16 cellular contexts compared by ENCODE assay signal in the genomic region with DNA sequence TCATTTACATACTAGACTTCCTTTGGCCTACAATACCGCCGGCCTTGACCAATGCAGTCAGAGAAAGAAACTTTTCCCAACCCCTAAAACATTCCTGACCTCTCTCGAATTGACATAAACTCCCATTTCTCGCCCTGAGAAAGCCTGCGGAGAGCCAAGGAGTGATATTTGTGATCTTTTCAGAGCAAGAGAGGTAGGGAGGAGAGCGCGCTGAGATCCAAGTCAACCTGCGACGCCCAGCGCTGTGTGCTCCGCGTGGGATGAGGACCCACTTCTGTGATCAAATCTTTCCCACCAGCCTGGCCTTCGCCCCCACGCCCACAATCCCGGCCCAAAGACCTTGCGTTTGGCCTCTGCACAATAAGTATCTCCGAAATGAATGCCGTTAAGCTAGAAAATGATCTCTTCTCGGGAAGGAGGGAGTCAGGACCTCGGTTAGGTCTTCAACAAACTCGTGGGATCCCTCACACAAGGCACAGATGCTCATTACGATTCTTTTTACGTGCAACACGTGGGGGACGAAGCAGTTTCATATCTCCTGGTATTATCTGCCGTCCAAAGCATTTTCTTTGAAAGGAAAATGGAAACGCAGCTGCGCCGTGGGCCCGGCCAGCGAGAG. TPM values are rescaled to one million over a fixed set of nuclear protein-coding genes. Genes with fewer than 3 reads are reported as not detected.
DNase-seq lines count a peak whose midpoint lies in the region; ATAC-seq and TF ChIP-seq lines count a peak whose summit lies in the region.
"Had no signal": no experiment of that assay in that cellular context is flagged by ENCODE, and none has a peak within 500 bp of the region (broad histone marks: within the 10 kb centered on the region; RNA-seq: fewer than 3 reads in every experiment).

No MANE protein-coding gene starts in this region.

- 85% methylated on average over 8 of the region's 31 CpGs; no CpG with 5 or more reads in 1 of the 2 donors for WGBS in gastroesophageal sphincter (ENCODE audit: low coverage in 1 of 2), 2 donors
- 50% methylated on average over 30 to 31 of the region's 31 CpGs for WGBS in testis, 2 donors

- no peak for ATAC-seq in gastroesophageal sphincter
- ATAC-seq in HG03457 (IDR thresholded peaks at IDR 0.05; ENCODE audit: unreplicated experiment) = no peak
- no peak for ATAC-seq in activated CD8-positive, alpha-beta memory T cell treated with anti-CD3 and anti-CD28 coated beads, Interleukin-2, amount 10 ng/mL, durations not matched to agents 7 days and 5 days
- ATAC-seq: CD8-positive, alpha-beta T cell had no signal

- intact Hi-C loops in ascending aorta (cut with DNase I) = loop anchor here (10.0 kb wide), 3 partner anchors 228 to 1012 kb away; a partner anchor contains a TSS
- intact Hi-C loops in testis (cut with DNase I; ENCODE audit: low total_unique reads) = no loop called here

- H2AFZ ChIP-seq in neural cell (ENCODE audit: low read depth, low read length) = no peak overlapping the region

- no peak overlapping the region for H3K4me2 ChIP-seq in neural cell (ENCODE audit: low read length)

- no peak overlapping the region for H3K27ac Mint-ChIP-seq in activated CD8-positive, alpha-beta memory T cell treated with anti-CD3 and anti-CD28 coated beads, Interleukin-2, amount 10 ng/mL, durations not matched to agents 7 days and 5 days
- H3K27ac Mint-ChIP-seq: CD8-positive, alpha-beta T cell; stimulated activated naive CD8-positive, alpha-beta T cell treated with anti-CD3 and anti-CD28 coated beads, Interleukin-15, amount 100 ng/mL, for 72 hours; T-helper 1 cell treated with Interleukin-12 subunit alpha and Interleukin-12 subunit beta and Interleukin-4 antibody, amounts not matched to agents 30 μg/mL and 1 μg/mL, for 36 hours had no signal

- CTCF ChIA-PET in activated CD8-positive, alpha-beta memory T cell treated with anti-CD3 and anti-CD28 coated beads, Interleukin-2, amount 10 ng/mL, durations not matched to agents 7 days and 5 days (lab: Charles Lee) = no interaction called here

- no peaks in the 10 kb centered on the region for H3F3A ChIP-seq in neural cell (ENCODE audit: insufficient read depth, low read length, poor library complexity, severe bottlenecking)

- H3K9me3 ChIP-seq in ascending aorta = no peaks in the 10 kb centered on the region
- H3K9me3 ChIP-seq in gastroesophageal sphincter = no peaks in the 10 kb centered on the region
- H3K9me3 ChIP-seq in neural cell (ENCODE audit: low read length) = no peaks in the 10 kb centered on the region
- H3K9me3 ChIP-seq in testis = no peaks in the 10 kb centered on the region
- no peaks in the 10 kb centered on the region for H3K9me3 ChIP-seq in SJCRH30 (replicated peaks)
- H3K9me3 ChIP-seq: prostate gland had no signal

- H3K36me3 ChIP-seq in ascending aorta (no peaks in the 10 kb centered on the region), gastroesophageal sphincter (no peaks in the 10 kb centered on the region), neural cell (ENCODE audit: insufficient read depth, low read length) (no peaks in the 10 kb centered on the region), testis (ENCODE audit: low read depth, missing control alignments) (no peaks in the 10 kb centered on the region), SJCRH30 (no peaks in the 10 kb centered on the region)
- H3K36me3 ChIP-seq: prostate gland had no signal

- TF ChIP-seq RAD21 in neural cell (conservative IDR thresholded peaks at IDR 0.05) = no peak

- H3K36me3 Mint-ChIP-seq in activated CD8-positive, alpha-beta memory T cell treated with anti-CD3 and anti-CD28 coated beads, Interleukin-2, amount 10 ng/mL, durations not matched to agents 7 days and 5 days = peaks cover 3% of the 10 kb centered on the region
- H3K36me3 Mint-ChIP-seq: CD8-positive, alpha-beta T cell had no signal

- peaks cover 3% of the 10 kb centered on the region for H3K4me1 Mint-ChIP-seq in activated CD8-positive, alpha-beta memory T cell treated with anti-CD3 and anti-CD28 coated beads, Interleukin-2, amount 10 ng/mL, durations not matched to agents 7 days and 5 days

- H3K4me3 ChIP-seq in ascending aorta (peak overlapping the region; percentile 55 to 70), gastroesophageal sphincter (peak overlapping the region; percentile 55 to 68), neural cell (ENCODE audit: low read length) (peak overlapping the region; percentile 84), testis (peak overlapping the region; percentile 42 to 54), SJCRH30 (no peak overlapping the region)

- no peak overlapping the region for H3K4me3 Mint-ChIP-seq in activated CD8-positive, alpha-beta memory T cell treated with anti-CD3 and anti-CD28 coated beads, Interleukin-2, amount 10 ng/mL, durations not matched to agents 7 days and 5 days
- H3K4me3 Mint-ChIP-seq: CD8-positive, alpha-beta T cell; stimulated activated naive CD8-positive, alpha-beta T cell treated with anti-CD3 and anti-CD28 coated beads, Interleukin-15, amount 100 ng/mL, for 72 hours; T-helper 1 cell treated with Interleukin-12 subunit alpha and Interleukin-12 subunit beta and Interleukin-4 antibody, amounts not matched to agents 30 μg/mL and 1 μg/mL, for 36 hours had no signal

- H3K27me3 ChIP-seq in ascending aorta (no peaks in the 10 kb centered on the region), gastroesophageal sphincter (peaks cover 32% of the 10 kb centered on the region), neural cell (ENCODE audit: insufficient read depth, low read depth, low read length) (peaks cover 64% of the 10 kb centered on the region), testis (no peaks in the 10 kb centered on the region), SJCRH30 (no peaks in the 10 kb centered on the region)

- TF ChIP-seq EP300 in gastroesophageal sphincter (IDR thresholded peaks at IDR 0.05) (no peak), neural cell (conservative IDR thresholded peaks at IDR 0.05; ENCODE audit: poor library complexity, severe bottlenecking) (no peak)

- peaks cover 1% of the 10 kb centered on the region for H3K9me3 Mint-ChIP-seq in activated CD8-positive, alpha-beta memory T cell treated with anti-CD3 and anti-CD28 coated beads, Interleukin-2, amount 10 ng/mL, durations not matched to agents 7 days and 5 days (ENCODE audit: low read depth)
- H3K9me3 Mint-ChIP-seq: CD8-positive, alpha-beta T cell; stimulated activated naive CD8-positive, alpha-beta T cell treated with anti-CD3 and anti-CD28 coated beads, Interleukin-15, amount 100 ng/mL, for 72 hours; T-helper 1 cell treated with Interleukin-12 subunit alpha and Interleukin-12 subunit beta and Interleukin-4 antibody, amounts not matched to agents 30 μg/mL and 1 μg/mL, for 36 hours had no signal

- no peak for TF ChIP-seq POLR2A in gastroesophageal sphincter (IDR thresholded peaks at IDR 0.05)
- no peak for TF ChIP-seq POLR2A in testis (IDR thresholded peaks at IDR 0.05)

- no peaks in the 10 kb centered on the region for H3K9me2 ChIP-seq in neural cell (ENCODE audit: insufficient read depth, low read length)

- no peak for DNase-seq in ascending aorta (ENCODE audit: low spot score in 2 of 2)
- DNase-seq in testis = no peak
- DNase-seq in SJCRH30 = no peak
- DNase-seq in DMS153 treated with DMSO at 0.1 percent for 48 hours (lab: John Stamatoyannopoulos, UW; ENCODE audit: unreplicated experiment) = no peak
- DNase-seq in activated CD8-positive, alpha-beta memory T cell treated with anti-CD3 and anti-CD28 coated beads, Interleukin-2, amount 10 ng/mL, durations not matched to agents 7 days and 5 days = no peak
- DNase-seq: activated CD4-positive, alpha-beta T cell treated with anti-CD3 and anti-CD28 coated beads, Interleukin-2, amount 50 U/mL, for 4 hours; CD8-positive, alpha-beta T cell; NCI-H226; OCI-M1; stimulated activated naive CD8-positive, alpha-beta T cell treated with anti-CD3 and anti-CD28 coated beads, Interleukin-15, amount 100 ng/mL, for 72 hours had no signal

- H3K79me2 ChIP-seq in neural cell (replicated peaks; ENCODE audit: insufficient read depth, low read length) = peaks cover 16% of the 10 kb centered on the region

- no peak overlapping the region for H3K9ac ChIP-seq in neural cell (ENCODE audit: low read length)

- no peak for TF ChIP-seq CTCF in ascending aorta (IDR thresholded peaks at IDR 0.05)
- no peak for TF ChIP-seq CTCF in gastroesophageal sphincter (IDR thresholded peaks at IDR 0.05)
- TF ChIP-seq CTCF in neural cell (IDR thresholded peaks at IDR 0.05; ENCODE audit: poor library complexity, severe bottlenecking) = no peak
- no peak for TF ChIP-seq CTCF in testis (IDR thresholded peaks at IDR 0.05)

- peaks cover 3 to 15% of the 10 kb centered on the region in 2 donors for H3K4me1 ChIP-seq in ascending aorta
- peaks cover 0 to 47% (median 9%) of the 10 kb centered on the region in 3 donors for H3K4me1 ChIP-seq in gastroesophageal sphincter
- H3K4me1 ChIP-seq in testis = peaks cover 17% of the 10 kb centered on the region
- peaks cover 5% of the 10 kb centered on the region; the same call in 1 of the 2 replicates for H3K4me1 ChIP-seq in SJCRH30

- no peak overlapping the region for H3K27ac ChIP-seq in ascending aorta
- peak overlapping the region in 2 of 4 donors; percentile 64 to 71 for H3K27ac ChIP-seq in gastroesophageal sphincter
- H3K27ac ChIP-seq in neural cell (ENCODE audit: low read length) = no peak overlapping the region
- no peak overlapping the region for H3K27ac ChIP-seq in testis
- no peak overlapping the region for H3K27ac ChIP-seq in SJCRH30
- H3K27ac ChIP-seq: HL-60, prostate gland had no signal

- H4K20me1 ChIP-seq in neural cell (ENCODE audit: insufficient read depth) = no peaks in the 10 kb centered on the region

- H3K27me3 Mint-ChIP-seq in activated CD8-positive, alpha-beta memory T cell treated with anti-CD3 and anti-CD28 coated beads, Interleukin-2, amount 10 ng/mL, durations not matched to agents 7 days and 5 days = peaks cover 50% of the 10 kb centered on the region

RNA-seq across cellular contexts. Expression of a gene that starts 6.3 kb away (rescaled TPM):
- total RNA-seq in ascending aorta (not detected), gastroesophageal sphincter (10 to 100 TPM in 1 of 4 donors, 1 to 10 TPM in 3; 1.9 to 10.6 (median 2.2) TPM), testis (1 to 10 TPM; 1.1 to 3.7 TPM)
- polyA plus RNA-seq in neural cell (0.64 and 1.3 TPM in 2 replicates), testis (ENCODE audit: insufficient read depth, low read depth, low replicate concordance) (1.8 TPM)
- 6.7 and 7.3 TPM in 2 replicates for polyA minus RNA-seq in neural cell
- 1.3 and 1.8 TPM in 2 replicates for total RNA-seq in SJCRH30 (2014; rRNA removed; shearing (Covaris generic))
- not detected for total RNA-seq in activated CD8-positive, alpha-beta memory T cell treated with anti-CD3 and anti-CD28 coated beads, Interleukin-2, amount 10 ng/mL, durations not matched to agents 7 days and 5 days
- total RNA-seq: CD8-positive, alpha-beta T cell had no signal
